ENCODE assay signal across 1 cellular context in the genomic region with DNA sequence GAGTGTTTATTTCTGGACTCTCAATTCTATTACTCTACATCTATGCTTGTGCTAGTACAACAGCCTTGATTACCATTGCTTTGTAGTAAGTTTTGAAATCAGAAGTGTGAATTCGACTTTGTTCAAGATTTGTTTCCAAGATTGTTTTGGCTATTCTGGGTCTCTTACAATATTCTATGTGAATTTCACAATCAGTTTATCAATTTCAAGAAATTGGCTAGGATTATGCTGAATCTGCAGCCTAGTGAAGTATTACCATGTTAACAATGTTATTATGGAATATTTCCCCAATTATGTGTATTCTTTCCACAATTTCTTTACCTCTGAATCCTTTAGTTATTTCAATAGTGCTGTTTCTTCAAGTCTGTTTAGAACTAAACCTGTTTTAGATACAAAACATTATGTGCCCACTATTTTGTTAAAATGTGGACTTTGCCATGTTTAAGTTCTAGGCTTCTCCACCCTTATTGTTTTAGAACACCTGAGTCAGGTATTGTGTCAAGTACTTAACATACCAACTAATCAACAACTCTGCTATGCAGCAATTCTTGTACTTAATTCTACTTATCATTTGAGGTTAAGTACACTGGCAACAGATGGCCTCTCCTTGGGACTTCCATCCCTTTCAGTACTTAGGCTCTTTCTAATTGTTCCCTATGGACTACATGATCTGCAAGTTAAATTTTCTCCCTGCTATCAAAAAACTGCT.
A peak's percentile ranks its signal among the peaks of the same experiment; 100 is the strongest.
TF ChIP-seq lines count a peak whose summit lies in the region.

No MANE protein-coding gene starts in this region.

TF ChIP-seq in K562, 482 proteins besides CTCF, POLR2A, EP300 and RAD21:
- TF ChIP-seq, protein P1, sequence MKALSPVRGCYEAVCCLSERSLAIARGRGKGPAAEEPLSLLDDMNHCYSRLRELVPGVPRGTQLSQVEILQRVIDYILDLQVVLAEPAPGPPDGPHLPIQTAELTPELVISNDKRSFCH (CRISPR knock-in tag; IDR thresholded peaks at IDR 0.05) = no peak
- TF ChIP-seq, protein P1 (tag; IDR thresholded peaks at IDR 0.05) = no peak
- peak; percentile 74 for TF ChIP-seq CEBPB (tag; IDR thresholded peaks at IDR 0.05)
- no peak for TF ChIP-seq HNRNPK (IDR thresholded peaks at IDR 0.05; ENCODE audit: low read depth, low read length, poor library complexity, severe bottlenecking)
- no peak for TF ChIP-seq NFRKB (IDR thresholded peaks at IDR 0.05; ENCODE audit: low read depth)
- no peak for TF ChIP-seq TAF7 (tag; IDR thresholded peaks at IDR 0.05)
- 0 out of 2 replicates have a peak, but pooled peaks have one; percentile 6 for TF ChIP-seq NFIC (IDR thresholded peaks at IDR 0.05)
- no peak for TF ChIP-seq RNF2 (IDR thresholded peaks at IDR 0.05)
- TF ChIP-seq, protein P2, sequence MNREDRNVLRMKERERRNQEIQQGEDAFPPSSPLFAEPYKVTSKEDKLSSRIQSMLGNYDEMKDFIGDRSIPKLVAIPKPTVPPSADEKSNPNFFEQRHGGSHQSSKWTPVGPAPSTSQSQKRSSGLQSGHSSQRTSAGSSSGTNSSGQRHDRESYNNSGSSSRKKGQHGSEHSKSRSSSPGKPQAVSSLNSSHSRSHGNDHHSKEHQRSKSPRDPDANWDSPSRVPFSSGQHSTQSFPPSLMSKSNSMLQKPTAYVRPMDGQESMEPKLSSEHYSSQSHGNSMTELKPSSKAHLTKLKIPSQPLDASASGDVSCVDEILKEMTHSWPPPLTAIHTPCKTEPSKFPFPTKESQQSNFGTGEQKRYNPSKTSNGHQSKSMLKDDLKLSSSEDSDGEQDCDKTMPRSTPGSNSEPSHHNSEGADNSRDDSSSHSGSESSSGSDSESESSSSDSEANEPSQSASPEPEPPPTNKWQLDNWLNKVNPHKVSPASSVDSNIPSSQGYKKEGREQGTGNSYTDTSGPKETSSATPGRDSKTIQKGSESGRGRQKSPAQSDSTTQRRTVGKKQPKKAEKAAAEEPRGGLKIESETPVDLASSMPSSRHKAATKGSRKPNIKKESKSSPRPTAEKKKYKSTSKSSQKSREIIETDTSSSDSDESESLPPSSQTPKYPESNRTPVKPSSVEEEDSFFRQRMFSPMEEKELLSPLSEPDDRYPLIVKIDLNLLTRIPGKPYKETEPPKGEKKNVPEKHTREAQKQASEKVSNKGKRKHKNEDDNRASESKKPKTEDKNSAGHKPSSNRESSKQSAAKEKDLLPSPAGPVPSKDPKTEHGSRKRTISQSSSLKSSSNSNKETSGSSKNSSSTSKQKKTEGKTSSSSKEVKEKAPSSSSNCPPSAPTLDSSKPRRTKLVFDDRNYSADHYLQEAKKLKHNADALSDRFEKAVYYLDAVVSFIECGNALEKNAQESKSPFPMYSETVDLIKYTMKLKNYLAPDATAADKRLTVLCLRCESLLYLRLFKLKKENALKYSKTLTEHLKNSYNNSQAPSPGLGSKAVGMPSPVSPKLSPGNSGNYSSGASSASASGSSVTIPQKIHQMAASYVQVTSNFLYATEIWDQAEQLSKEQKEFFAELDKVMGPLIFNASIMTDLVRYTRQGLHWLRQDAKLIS (CRISPR knock-in tag; IDR thresholded peaks at IDR 0.05) = no peak
- TF ChIP-seq DMBX1 (CRISPR knock-in tag; IDR thresholded peaks at IDR 0.05; ENCODE audit: borderline replicate concordance) = no peak
- TF ChIP-seq, protein P3, sequence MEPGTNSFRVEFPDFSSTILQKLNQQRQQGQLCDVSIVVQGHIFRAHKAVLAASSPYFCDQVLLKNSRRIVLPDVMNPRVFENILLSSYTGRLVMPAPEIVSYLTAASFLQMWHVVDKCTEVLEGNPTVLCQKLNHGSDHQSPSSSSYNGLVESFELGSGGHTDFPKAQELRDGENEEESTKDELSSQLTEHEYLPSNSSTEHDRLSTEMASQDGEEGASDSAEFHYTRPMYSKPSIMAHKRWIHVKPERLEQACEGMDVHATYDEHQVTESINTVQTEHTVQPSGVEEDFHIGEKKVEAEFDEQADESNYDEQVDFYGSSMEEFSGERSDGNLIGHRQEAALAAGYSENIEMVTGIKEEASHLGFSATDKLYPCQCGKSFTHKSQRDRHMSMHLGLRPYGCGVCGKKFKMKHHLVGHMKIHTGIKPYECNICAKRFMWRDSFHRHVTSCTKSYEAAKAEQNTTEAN (CRISPR knock-in tag; IDR thresholded peaks at IDR 0.05) = no peak
- peak; percentile 20; the same call in 1 of the 2 replicates for TF ChIP-seq POLR2G (IDR thresholded peaks at IDR 0.05; ENCODE audit: low read depth, low read length)
- TF ChIP-seq CBFB (CRISPR knock-in tag; IDR thresholded peaks at IDR 0.05) = no peak
- TF ChIP-seq SOX6 (IDR thresholded peaks at IDR 0.05) = no peak
- TF ChIP-seq TBL1XR1 (IDR thresholded peaks at IDR 0.05; ENCODE audit: low read length in 2 of 2) = no peak
- TF ChIP-seq BACH1 (tag; IDR thresholded peaks at IDR 0.05) = no peak
- TF ChIP-seq SAFB (IDR thresholded peaks at IDR 0.05; ENCODE audit: borderline replicate concordance, low read depth, low read length) = no peak
- no peak for TF ChIP-seq STAT5B (CRISPR knock-in tag; IDR thresholded peaks at IDR 0.05)
- no peak for TF ChIP-seq OTX1 (CRISPR knock-in tag; IDR thresholded peaks at IDR 0.05)
- TF ChIP-seq KDM4B (IDR thresholded peaks at IDR 0.05; ENCODE audit: borderline replicate concordance in 2 of 2, low read depth in 1 of 2) = no peak
- 0 out of 2 replicates have a peak, but pooled peaks have one; percentile 38 for TF ChIP-seq CHCHD3 (CRISPR knock-in tag; IDR thresholded peaks at IDR 0.05)
- no peak for TF ChIP-seq FOXJ2 (tag; IDR thresholded peaks at IDR 0.05)
- TF ChIP-seq, protein P4, sequence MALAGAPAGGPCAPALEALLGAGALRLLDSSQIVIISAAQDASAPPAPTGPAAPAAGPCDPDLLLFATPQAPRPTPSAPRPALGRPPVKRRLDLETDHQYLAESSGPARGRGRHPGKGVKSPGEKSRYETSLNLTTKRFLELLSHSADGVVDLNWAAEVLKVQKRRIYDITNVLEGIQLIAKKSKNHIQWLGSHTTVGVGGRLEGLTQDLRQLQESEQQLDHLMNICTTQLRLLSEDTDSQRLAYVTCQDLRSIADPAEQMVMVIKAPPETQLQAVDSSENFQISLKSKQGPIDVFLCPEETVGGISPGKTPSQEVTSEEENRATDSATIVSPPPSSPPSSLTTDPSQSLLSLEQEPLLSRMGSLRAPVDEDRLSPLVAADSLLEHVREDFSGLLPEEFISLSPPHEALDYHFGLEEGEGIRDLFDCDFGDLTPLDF (CRISPR knock-in tag; IDR thresholded peaks at IDR 0.05) = no peak
- TF ChIP-seq HMG20B (CRISPR knock-in tag; IDR thresholded peaks at IDR 0.05) = no peak
- TF ChIP-seq ETS2 (tag; IDR thresholded peaks at IDR 0.05; ENCODE audit: borderline replicate concordance, poor library complexity, severe bottlenecking) = no peak
- TF ChIP-seq KDM5B (IDR thresholded peaks at IDR 0.05; ENCODE audit: insufficient replicate concordance, low read depth, low read length) = no peak
- TF ChIP-seq, protein P5, sequence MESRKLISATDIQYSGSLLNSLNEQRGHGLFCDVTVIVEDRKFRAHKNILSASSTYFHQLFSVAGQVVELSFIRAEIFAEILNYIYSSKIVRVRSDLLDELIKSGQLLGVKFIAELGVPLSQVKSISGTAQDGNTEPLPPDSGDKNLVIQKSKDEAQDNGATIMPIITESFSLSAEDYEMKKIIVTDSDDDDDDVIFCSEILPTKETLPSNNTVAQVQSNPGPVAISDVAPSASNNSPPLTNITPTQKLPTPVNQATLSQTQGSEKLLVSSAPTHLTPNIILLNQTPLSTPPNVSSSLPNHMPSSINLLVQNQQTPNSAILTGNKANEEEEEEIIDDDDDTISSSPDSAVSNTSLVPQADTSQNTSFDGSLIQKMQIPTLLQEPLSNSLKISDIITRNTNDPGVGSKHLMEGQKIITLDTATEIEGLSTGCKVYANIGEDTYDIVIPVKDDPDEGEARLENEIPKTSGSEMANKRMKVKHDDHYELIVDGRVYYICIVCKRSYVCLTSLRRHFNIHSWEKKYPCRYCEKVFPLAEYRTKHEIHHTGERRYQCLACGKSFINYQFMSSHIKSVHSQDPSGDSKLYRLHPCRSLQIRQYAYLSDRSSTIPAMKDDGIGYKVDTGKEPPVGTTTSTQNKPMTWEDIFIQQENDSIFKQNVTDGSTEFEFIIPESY (CRISPR knock-in tag; IDR thresholded peaks at IDR 0.05) = no peak
- TF ChIP-seq E4F1 (CRISPR knock-in tag; IDR thresholded peaks at IDR 0.05; ENCODE audit: borderline replicate concordance) = 0 out of 2 replicates have a peak, but pooled peaks have one; percentile 48
- TF ChIP-seq C11orf30 (IDR thresholded peaks at IDR 0.05; ENCODE audit: low read depth) = peak; percentile 13; the same call in 1 of the 2 replicates
- no peak for TF ChIP-seq MBD1 (CRISPR knock-in tag; IDR thresholded peaks at IDR 0.05)
